ENCODE assay signal across 9 cellular contexts in the genomic region with DNA sequence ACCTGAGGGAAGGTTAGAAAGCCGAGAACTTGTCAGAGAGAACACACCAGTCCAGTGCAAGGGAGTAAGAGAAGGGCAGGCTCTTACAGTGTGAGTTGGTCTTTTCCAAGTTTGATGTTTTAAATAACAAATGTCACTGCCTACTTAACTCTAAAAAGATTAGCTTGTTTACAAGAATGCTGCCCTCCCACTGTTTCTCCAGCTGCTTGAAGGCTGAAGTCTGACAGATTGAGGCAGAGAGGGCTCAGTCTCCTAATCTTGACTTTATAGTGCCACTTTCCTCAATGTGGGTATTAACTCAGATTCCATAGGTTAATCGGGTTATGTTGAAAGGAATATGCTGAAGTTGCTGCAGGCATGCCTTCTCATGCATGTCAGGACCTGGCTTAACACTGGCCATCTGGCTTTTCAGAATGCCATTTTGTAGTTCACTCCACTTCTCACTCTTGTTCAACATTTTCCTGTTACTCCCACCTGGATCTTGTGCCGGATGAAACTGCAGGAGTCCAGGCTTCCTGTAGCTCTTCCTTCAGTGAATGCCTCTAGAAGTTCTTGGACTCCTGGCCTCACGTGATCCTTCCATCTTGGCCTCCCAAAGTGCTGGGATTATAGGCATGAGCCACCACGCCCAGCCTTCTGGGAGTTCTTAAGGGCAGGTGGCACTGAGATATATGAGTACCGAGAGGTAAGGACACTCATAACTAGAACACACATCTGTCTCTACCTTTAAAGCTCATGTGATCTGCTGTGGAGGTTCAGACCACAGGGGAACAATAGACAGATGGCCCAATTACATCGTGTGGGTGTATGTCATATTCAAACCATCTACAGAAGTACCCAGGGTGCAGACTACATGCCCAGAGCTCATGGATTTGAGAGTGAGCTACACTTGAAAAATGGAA.
A peak's percentile ranks its signal among the peaks of the same experiment; 100 is the strongest.
DNase-seq lines count a peak whose midpoint lies in the region; ATAC-seq, FAIRE-seq and TF ChIP-seq lines count a peak whose summit lies in the region.
"Had no signal": no experiment of that assay in that cellular context is flagged by ENCODE, and none has a peak within 500 bp of the region (broad histone marks: within the 10 kb centered on the region; RNA-seq: fewer than 3 reads in every experiment).

No MANE protein-coding gene starts in this region.

- no peak overlapping the region for H3K4ac ChIP-seq in H1 (replicated peaks; ENCODE audit: insufficient read length, low read depth, low read length)

- H3K4me3 ChIP-seq in H1 (ENCODE audit: extremely low read depth in 1 of 4, insufficient read depth in 2 of 4, low read depth in 3 of 4, low read length in 4 of 4) (no peak overlapping the region), ovary (no peak overlapping the region), tibial nerve (no peak overlapping the region), foreskin fibroblast (ENCODE audit: low read depth in 1 of 2, low read length in 2 of 2) (no peak overlapping the region)

- no peak for DNase-seq in GM12892 (ENCODE audit: insufficient read length)
- DNase-seq in H1 (ENCODE audit: low read depth in 1 of 2, low spot score in 2 of 2), result no peak
- DNase-seq in ovary, result no peak
- DNase-seq in NCI-H2081 treated with DMSO at 0.1 percent for 48 hours (lab: John Stamatoyannopoulos, UW), result no peak
- no peak for DNase-seq in tibial nerve (ENCODE audit: low spot score in 2 of 2)
- DNase-seq in foreskin fibroblast, result no peak

- H3K27me3 ChIP-seq in H1 (replicated peaks in 1 of 4; ENCODE audit: control insufficient read depth in 3 of 4, extremely low read depth in 1 of 4, insufficient read depth in 3 of 4, low read length in 3 of 4) (no peaks in the 10 kb centered on the region), ovary (no peaks in the 10 kb centered on the region), tibial nerve (no peaks in the 10 kb centered on the region)

- TF ChIP-seq CTCF in H1 (IDR thresholded peaks at IDR 0.05; ENCODE audit: control extremely low read depth in 1 of 3, insufficient read depth in 1 of 3, low read depth in 1 of 3, low read length in 3 of 3), result no peak
- no peak for TF ChIP-seq CTCF in ovary (IDR thresholded peaks at IDR 0.05)
- TF ChIP-seq CTCF in tibial nerve (IDR thresholded peaks at IDR 0.05), result no peak
- TF ChIP-seq CTCF in foreskin fibroblast (IDR thresholded peaks at IDR 0.05; ENCODE audit: low read depth, low read length), result no peak

- CTCF ChIA-PET in H1 (lab: Charles Lee; ENCODE audit: partially characterized antibody), result interaction anchor here (0.6 to 2.5 kb wide), 10 partner anchors 8 to 951 kb away, joined by 3 to 6 read pairs (median 4); no protein-coding TSS in a partner anchor

- no peak overlapping the region for H2BK20ac ChIP-seq in H1 (ENCODE audit: low read length)

- no peak overlapping the region for H3K9ac ChIP-seq in H1 (replicated peaks in 1 of 4; ENCODE audit: extremely low read depth in 1 of 4, low read depth in 3 of 4, low read length in 3 of 4)

- no peak overlapping the region for H2AFZ ChIP-seq in H1 (ENCODE audit: low read length)

- TF ChIP-seq RAD21 in H1 (IDR thresholded peaks at IDR 0.05 in 1 of 2, conservative IDR thresholded peaks at IDR 0.05 in 1 of 2; ENCODE audit: low read depth in 2 of 2, low read length in 2 of 2), result no peak

- TF ChIP-seq EP300 in H1 (IDR thresholded peaks at IDR 0.05; ENCODE audit: borderline replicate concordance in 1 of 2, low read depth in 2 of 2, low read length in 2 of 2) (no peak), ovary (IDR thresholded peaks at IDR 0.05) (no peak), tibial nerve (IDR thresholded peaks at IDR 0.05) (no peak)

- H4K20me1 ChIP-seq in H1 (replicated peaks in 1 of 2; ENCODE audit: control insufficient read depth in 1 of 2, insufficient read depth in 2 of 2, low read length in 2 of 2), result no peaks in the 10 kb centered on the region

- H3K27ac ChIP-seq in H1 (ENCODE audit: low read depth, low read length), result no peak overlapping the region
- no peak overlapping the region for H3K27ac ChIP-seq in ovary
- H3K27ac ChIP-seq in tibial nerve, result peak overlapping the region in 2 of 4 donors; percentile 68 to 75
- H3K27ac ChIP-seq: HL-60 had no signal

- H3K36me3 ChIP-seq in H1 (ENCODE audit: control insufficient read depth in 2 of 4, insufficient read depth in 4 of 4, low read length in 3 of 4), result no peaks in the 10 kb centered on the region; a peak in 1 of 8 replicates
- no peaks in the 10 kb centered on the region for H3K36me3 ChIP-seq in ovary
- peaks cover 0 to 24% (median 0%) of the 10 kb centered on the region in 3 donors for H3K36me3 ChIP-seq in tibial nerve

- FAIRE-seq in GM12892 (lab: Jason Lieb, UNC), result peak; percentile 98
- no peak for FAIRE-seq in H1 (lab: Jason Lieb, UNC)

- intact Hi-C loops in ovary (cut with DNase I), result loop anchor here in 1 of 4 donors (5.0 kb wide), 1 partner anchor 382 kb away; the partner anchor contains the start of gene NR3C1

- ATAC-seq in GM19452 (IDR thresholded peaks at IDR 0.05; ENCODE audit: unreplicated experiment) (peak; percentile 89), HG03159 (IDR thresholded peaks at IDR 0.05; ENCODE audit: unreplicated experiment) (peak; percentile 86)

- no peak overlapping the region for H4K91ac ChIP-seq in H1 (replicated peaks; ENCODE audit: insufficient read length, low read length)

- POLR2A ChIA-PET in H1 (lab: Charles Lee; ENCODE audit: partially characterized antibody), result interaction anchor here (0.6 kb wide), 1 partner anchor 22 kb away, joined by 3 read pairs; no protein-coding TSS in a partner anchor

- no peak overlapping the region for H4K8ac ChIP-seq in H1 (ENCODE audit: extremely low read depth, insufficient read depth, low read length)

- H2AK5ac ChIP-seq in H1 (ENCODE audit: low read depth, low read length), result no peak overlapping the region

- 78% methylated on average over 7 of the region's 7 CpGs; no CpG with 5 or more reads in 1 of the 2 experiments for WGBS in H1 (ENCODE audit: extremely low coverage in 1 of 2, insufficient coverage in 1 of 2, insufficient read length in 1 of 2, insufficient replicate concordance in 2 of 2, low coverage in 1 of 2, low lambda C conversion rate in 2 of 2, missing lambda C conversion rate in 1 of 2), 2 experiments
- 86 to 89% (median 87%) methylated on average over 7 of the region's 7 CpGs for WGBS in ovary, 3 donors
- WGBS in tibial nerve, 2 donors, result 77 to 82% methylated on average over 7 of the region's 7 CpGs

- no peaks in the 10 kb centered on the region for H3K23me2 ChIP-seq in H1 (ENCODE audit: low read depth, low read length)

- no peak overlapping the region; a peak in 1 of 4 replicates for H3K4me2 ChIP-seq in H1 (ENCODE audit: insufficient read depth in 1 of 2, low read depth in 2 of 2, low read length in 2 of 2)

- H2BK5ac ChIP-seq in H1 (ENCODE audit: low read depth, low read length), result 0 out of 2 replicates have a peak overlapping the region, but pooled peaks have one; percentile 13

- peaks cover 2 to 11% (median 8%) of the 10 kb centered on the region in 4 experiments; a peak in 5 of 7 replicates for H3K4me1 ChIP-seq in H1 (replicated peaks in 1 of 4; ENCODE audit: control insufficient read depth in 3 of 4, insufficient read depth in 4 of 4, low read length in 3 of 4)
- peaks cover 5% of the 10 kb centered on the region for H3K4me1 ChIP-seq in ovary (ENCODE audit: insufficient read depth)
- H3K4me1 ChIP-seq in tibial nerve, result peaks cover 0 to 21% (median 12%) of the 10 kb centered on the region in 4 donors

- no peak overlapping the region for H2BK120ac ChIP-seq in H1 (replicated peaks; ENCODE audit: low read depth, low read length)

- H3K18ac ChIP-seq in H1 (ENCODE audit: extremely low read depth, low read length), result no peak overlapping the region

- H3K56ac ChIP-seq in H1 (replicated peaks; ENCODE audit: insufficient read length, low read depth, low read length), result no peak overlapping the region

- no peak overlapping the region for H2BK15ac ChIP-seq in H1 (ENCODE audit: low read length)

- H3K79me2 ChIP-seq in H1 (ENCODE audit: control insufficient read depth in 1 of 2, insufficient read depth in 2 of 2, low read length in 2 of 2), result no peaks in the 10 kb centered on the region

- no peak overlapping the region for H4K5ac ChIP-seq in H1 (ENCODE audit: insufficient read length, low read depth, low read length)

- H3K23ac ChIP-seq in H1 (ENCODE audit: insufficient read length), result no peak overlapping the region

- H2BK12ac ChIP-seq in H1 (ENCODE audit: low read depth, low read length), result peak overlapping the region; percentile 31

- H3K14ac ChIP-seq in H1 (ENCODE audit: insufficient read length), result no peak overlapping the region

- no peaks in the 10 kb centered on the region for H3K79me1 ChIP-seq in H1 (ENCODE audit: low read depth, low read length)

- TF ChIP-seq POLR2A in GM12892 (IDR thresholded peaks at IDR 0.05; ENCODE audit: low read depth, low read length) (no peak; the same call in 1 of the 2 replicates), H1 (IDR thresholded peaks at IDR 0.05; ENCODE audit: control extremely low read depth in 1 of 2, low read depth in 2 of 2, low read length in 2 of 2) (no peak), ovary (IDR thresholded peaks at IDR 0.05) (no peak), tibial nerve (IDR thresholded peaks at IDR 0.05) (no peak)

- H3K9me3 ChIP-seq in H1 (ENCODE audit: insufficient read depth in 2 of 2, low read depth in 1 of 2, low read length in 1 of 2) (0 out of 4 replicates have a peak, but pooled peaks cover 0 to 3% of the 10 kb centered on the region in 2 experiments), ovary (no peaks in the 10 kb centered on the region), tibial nerve (no peaks in the 10 kb centered on the region)

TF ChIP-seq in H1, 55 proteins besides CTCF, POLR2A, EP300 and RAD21 (continues in another document):
- TF ChIP-seq NANOG (IDR thresholded peaks at IDR 0.05; ENCODE audit: insufficient read depth, low read depth, low read length, poor library complexity, severe bottlenecking), result no peak
- TF ChIP-seq ASH2L (IDR thresholded peaks at IDR 0.05; ENCODE audit: low read length), result no peak
- TF ChIP-seq TBP (IDR thresholded peaks at IDR 0.05; ENCODE audit: low read depth, low read length), result no peak
- TF ChIP-seq ZNF274 (IDR thresholded peaks at IDR 0.05; ENCODE audit: borderline replicate concordance, extremely low read depth, low read length), result no peak
- no peak for TF ChIP-seq JUN (IDR thresholded peaks at IDR 0.05; ENCODE audit: low read depth, low read length)
- TF ChIP-seq SIN3A (conservative IDR thresholded peaks at IDR 0.05 in 1 of 2, IDR thresholded peaks at IDR 0.05 in 1 of 2; ENCODE audit: low read depth in 1 of 2, low read length in 2 of 2), result peak; percentile 95
- no peak for TF ChIP-seq MAFK (IDR thresholded peaks at IDR 0.05; ENCODE audit: low read depth, low read length)
- no peak for TF ChIP-seq CEBPB (IDR thresholded peaks at IDR 0.05; ENCODE audit: low read depth, low read length)
- no peak for TF ChIP-seq POLR2AphosphoS5 (IDR thresholded peaks at IDR 0.05; ENCODE audit: low read depth, low read length)
- TF ChIP-seq TEAD4 (IDR thresholded peaks at IDR 0.05; ENCODE audit: low read depth, low read length), result no peak
- TF ChIP-seq TCF12 (IDR thresholded peaks at IDR 0.05; ENCODE audit: low read depth, low read length), result 0 out of 2 replicates have a peak, but pooled peaks have one; percentile 52
